Comparison of ENCODE assay signal across 2 cellular contexts in the genomic region with DNA sequence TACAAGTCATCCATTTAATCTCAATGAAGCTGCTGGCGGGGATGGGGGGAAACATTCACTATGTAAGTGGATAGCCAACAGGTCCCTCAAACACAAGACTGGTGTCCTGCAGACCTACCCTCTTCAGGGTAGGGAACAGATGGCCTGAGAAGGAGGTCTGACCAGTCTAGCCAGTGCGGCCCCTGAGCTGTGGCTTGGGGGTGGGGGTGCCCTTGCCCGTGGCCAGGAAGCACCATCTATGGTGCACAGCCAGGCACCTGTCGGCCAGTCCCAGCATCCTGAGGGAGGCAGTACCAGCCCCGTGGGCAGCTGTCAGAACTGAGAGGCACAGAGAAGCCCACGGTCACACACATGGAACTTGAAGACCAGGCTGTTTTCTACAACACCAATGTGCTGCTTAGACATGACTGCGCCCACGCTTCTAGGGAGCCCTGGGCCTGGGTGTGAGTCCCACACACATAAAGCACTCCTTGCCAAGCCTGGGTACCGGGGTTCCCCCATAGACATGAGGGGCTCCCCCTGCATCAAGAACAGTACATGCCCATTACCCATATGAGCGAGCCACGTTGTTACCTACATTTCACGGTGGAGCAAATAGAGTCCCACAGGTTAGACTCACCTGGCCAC.
TF ChIP-seq lines count a peak whose summit lies in the region.

No MANE protein-coding gene starts in this region.

TF ChIP-seq in IMR-90, 13 proteins besides CTCF, POLR2A, EP300 and RAD21:
- TF ChIP-seq MAZ (IDR thresholded peaks at IDR 0.05; ENCODE audit: borderline replicate concordance, low read depth, low read length) (no peak), CHD1 (IDR thresholded peaks at IDR 0.05; ENCODE audit: low read depth, low read length) (no peak), ELK1 (IDR thresholded peaks at IDR 0.05; ENCODE audit: borderline replicate concordance, low read depth, low read length) (no peak), FOS (IDR thresholded peaks at IDR 0.05; ENCODE audit: low read depth, low read length) (no peak), RCOR1 (IDR thresholded peaks at IDR 0.05; ENCODE audit: insufficient replicate concordance, low read length) (no peak), NFE2L2 (IDR thresholded peaks at IDR 0.05; ENCODE audit: low read depth, low read length) (no peak), MAFK (IDR thresholded peaks at IDR 0.05; ENCODE audit: low read depth, low read length) (no peak), MXI1 (IDR thresholded peaks at IDR 0.05; ENCODE audit: borderline replicate concordance, low read depth, low read length) (no peak), RFX5 (IDR thresholded peaks at IDR 0.05; ENCODE audit: low read depth, low read length) (no peak), BHLHE40 (IDR thresholded peaks at IDR 0.05; ENCODE audit: low read depth, low read length) (no peak), SMC3 (IDR thresholded peaks at IDR 0.05; ENCODE audit: low read depth, low read length) (no peak), USF2 (IDR thresholded peaks at IDR 0.05; ENCODE audit: low read depth, low read length) (no peak), CEBPB (IDR thresholded peaks at IDR 0.05; ENCODE audit: low read depth, low read length) (no peak)

TF ChIP-seq in HepG2, 621 proteins besides CTCF, POLR2A, EP300 and RAD21:
- 0 out of 2 replicates have a peak, but pooled peaks have one; percentile 63 for TF ChIP-seq MATR3 (CRISPR knock-in tag; IDR thresholded peaks at IDR 0.05)
- 0 out of 2 replicates have a peak, but pooled peaks have one; percentile 16 for TF ChIP-seq TBX2 (CRISPR knock-in tag; IDR thresholded peaks at IDR 0.05; ENCODE audit: borderline replicate concordance)
- 0 out of 2 replicates have a peak, but pooled peaks have one; percentile 19 for TF ChIP-seq ZC3H13 (CRISPR knock-in tag; IDR thresholded peaks at IDR 0.05)
- TF ChIP-seq NFIB (CRISPR knock-in tag; IDR thresholded peaks at IDR 0.05; ENCODE audit: borderline replicate concordance): no peak
